11 cellular contexts compared by ENCODE assay signal in the genomic region with DNA sequence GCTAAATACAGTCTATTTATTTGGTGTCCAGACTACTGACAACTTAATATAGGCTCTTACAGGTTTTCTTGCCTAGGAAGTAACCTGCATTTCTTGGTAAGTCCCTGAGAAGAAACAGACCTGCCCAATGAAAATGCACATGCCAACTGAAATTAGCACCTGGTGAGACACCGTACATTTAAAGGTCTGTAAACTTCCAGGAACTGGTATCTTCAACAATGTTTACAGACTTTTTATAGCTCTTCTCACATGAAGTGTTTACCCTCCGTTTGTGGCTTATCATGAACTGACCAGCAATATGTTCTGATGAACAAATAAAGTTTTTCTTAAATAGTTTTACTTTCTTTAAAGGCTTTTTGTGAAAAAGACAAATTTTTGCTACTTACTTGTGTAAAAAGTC.
DNase-seq lines count a peak whose midpoint lies in the region; ATAC-seq and TF ChIP-seq lines count a peak whose summit lies in the region.
"Had no signal": no experiment of that assay in that cellular context is flagged by ENCODE, and none has a peak within 500 bp of the region (broad histone marks: within the 10 kb centered on the region; RNA-seq: fewer than 3 reads in every experiment).

No MANE protein-coding gene starts in this region.

- CTCF ChIA-PET in Caco-2 (lab: Charles Lee), result no interaction called here

- no peaks in the 10 kb centered on the region for H3K9me3 Mint-ChIP-seq in Caco-2 (ENCODE audit: unreplicated experiment)
- H3K9me3 Mint-ChIP-seq: naive B cell had no signal

- peak; percentile 34 for DNase-seq in DMS79 treated with DMSO at 0.1 percent for 48 hours (lab: John Stamatoyannopoulos, UW)
- DNase-seq in NCI-H2196 (lab: John Stamatoyannopoulos, UW; ENCODE audit: unreplicated experiment), result peak; percentile 80
- DNase-seq in brain microvascular endothelial cell, result no peak
- no peak for DNase-seq in trophoblast cell
- no peak for DNase-seq in NCI-H2107 (lab: John Stamatoyannopoulos, UW)
- DNase-seq in Caco-2, result no peak
- DNase-seq in NCI-H187 (lab: John Stamatoyannopoulos, UW), result no peak
- DNase-seq: activated CD4-positive, alpha-beta T cell treated with anti-CD3 and anti-CD28 coated beads for 1 hour; naive B cell had no signal

- no TSS peak for BruUV-seq in Caco-2 (replicated peaks; lab: Mats Ljungman, UMichigan)

- H4K12ac ChIP-seq in trophoblast cell (ENCODE audit: low read depth, low read length), result no peak overlapping the region

- in situ Hi-C loops in brain microvascular endothelial cell (cut with HindIII; ENCODE audit: low pct_ligation_motif_present, low sequenced_read_pairs), result no loop called here

- H3K27ac ChIP-seq in brain microvascular endothelial cell (peak overlapping the region; percentile 43), trophoblast cell (ENCODE audit: low read depth, low read length) (peak overlapping the region; percentile 9)
- H3K27ac ChIP-seq: right lobe of liver had no signal

- H4K8ac ChIP-seq in trophoblast cell (ENCODE audit: low read depth, low read length), result no peak overlapping the region

- no peaks in the 10 kb centered on the region for H3K27me3 ChIP-seq in brain microvascular endothelial cell (replicated peaks)
- no peaks in the 10 kb centered on the region for H3K27me3 ChIP-seq in trophoblast cell (ENCODE audit: insufficient read depth, low read length)
- no peaks in the 10 kb centered on the region for H3K27me3 ChIP-seq in Caco-2 (replicated peaks; ENCODE audit: control insufficient read depth, insufficient read depth, low read length)
- H3K27me3 ChIP-seq: right lobe of liver had no signal

- H3K4me1 ChIP-seq in trophoblast cell (ENCODE audit: control insufficient read depth in 1 of 2, insufficient read depth in 2 of 2, low read length in 2 of 2) (peaks cover 7% of the 10 kb centered on the region in 2 experiments), Caco-2 (peaks cover 9% of the 10 kb centered on the region)
- H3K4me1 ChIP-seq: right lobe of liver had no signal

- no peak overlapping the region for H3K14ac ChIP-seq in trophoblast cell (ENCODE audit: low read length)

- H2BK5ac ChIP-seq in trophoblast cell (ENCODE audit: low read depth, low read length, poor library complexity), result no peak overlapping the region

- TF ChIP-seq CTCF in brain microvascular endothelial cell (IDR thresholded peaks at IDR 0.05; ENCODE audit: low read depth, low read length, missing control alignments) (no peak), Caco-2 (IDR thresholded peaks at IDR 0.05; ENCODE audit: insufficient read depth in 1 of 2, low read depth in 1 of 2, low read length in 1 of 2, severe bottlenecking in 1 of 2, unreplicated experiment in 1 of 2) (no peak)

- no peaks in the 10 kb centered on the region for H3K79me1 ChIP-seq in trophoblast cell (ENCODE audit: low read length)

- H3K4ac ChIP-seq in trophoblast cell (ENCODE audit: low read depth, low read length), result no peak overlapping the region

- POLR2A ChIA-PET in Caco-2 (lab: Charles Lee), result interaction anchor here (0.6 kb wide), 1 partner anchor 409 kb away, joined by 3 read pairs; the partner anchor contains the start of gene STAG1

- intact Hi-C loops in Caco-2 (cut with micrococcal nuclease; ENCODE audit: unreplicated experiment), result loop anchor here (5.0 to 10.0 kb wide), 2 partner anchors 149 to 266 kb away; partner anchors contain the start of gene MSL2

- H3K4me2 ChIP-seq in trophoblast cell (ENCODE audit: low read length), result no peak overlapping the region

- no peak overlapping the region for H2AFZ ChIP-seq in trophoblast cell (ENCODE audit: insufficient read depth, low read length, poor library complexity)

- no peak overlapping the region for H3K27ac Mint-ChIP-seq in Caco-2 (ENCODE audit: unreplicated experiment)

- H2AK5ac ChIP-seq in trophoblast cell (ENCODE audit: low read length), result no peak overlapping the region

- H3K36me3 ChIP-seq in brain microvascular endothelial cell (replicated peaks) (peaks cover 3% of the 10 kb centered on the region), trophoblast cell (ENCODE audit: control insufficient read depth in 1 of 2, insufficient read depth in 2 of 2, low read length in 2 of 2) (peaks cover 2 to 3% of the 10 kb centered on the region in 2 experiments), Caco-2 (ENCODE audit: control insufficient read depth, insufficient read depth, low read length) (peaks cover 2% of the 10 kb centered on the region; the same call in 1 of the 2 replicates)

- no peak for ATAC-seq in GM21717 (IDR thresholded peaks at IDR 0.05; ENCODE audit: unreplicated experiment)

- H3K9me3 ChIP-seq in trophoblast cell (ENCODE audit: insufficient read depth, low read depth, low read length) (no peaks in the 10 kb centered on the region), Caco-2 (no peaks in the 10 kb centered on the region)
- H3K9me3 ChIP-seq: right lobe of liver had no signal

- no peak overlapping the region for H4K91ac ChIP-seq in trophoblast cell (ENCODE audit: low read depth, low read length)

- H2BK12ac ChIP-seq in trophoblast cell (ENCODE audit: low read length), result no peak overlapping the region

- H3K79me2 ChIP-seq in trophoblast cell (ENCODE audit: control insufficient read depth, insufficient read depth, low read length, poor library complexity), result no peaks in the 10 kb centered on the region

- no CpG with 5 or more reads among the region's 2 CpGs for WGBS in trophoblast cell (ENCODE audit: extremely low coverage, insufficient coverage, insufficient read length)

- no peak overlapping the region for H3K9ac ChIP-seq in trophoblast cell (ENCODE audit: low read length)

- H3K18ac ChIP-seq in trophoblast cell (ENCODE audit: low read length), result no peak overlapping the region

- no peak overlapping the region for H3K23ac ChIP-seq in trophoblast cell (ENCODE audit: low read length)

- no peaks in the 10 kb centered on the region for H3K4me1 Mint-ChIP-seq in Caco-2 (ENCODE audit: low read depth, unreplicated experiment)
- H3K4me1 Mint-ChIP-seq: naive B cell had no signal

- peaks cover 35% of the 10 kb centered on the region for H3K36me3 Mint-ChIP-seq in Caco-2 (ENCODE audit: insufficient read depth, unreplicated experiment)

- H3K4me3 Mint-ChIP-seq in Caco-2 (ENCODE audit: unreplicated experiment), result no peak overlapping the region
- H3K4me3 Mint-ChIP-seq: naive B cell had no signal

- H3K4me3 ChIP-seq in brain microvascular endothelial cell (ENCODE audit: low read depth, low read length) (no peak overlapping the region), trophoblast cell (ENCODE audit: low read depth, low read length) (no peak overlapping the region), Caco-2 (ENCODE audit: low read depth, low read length) (no peak overlapping the region)
- H3K4me3 ChIP-seq: right lobe of liver had no signal

- H2BK120ac ChIP-seq in trophoblast cell (ENCODE audit: insufficient read depth, low read length, poor library complexity), result no peak overlapping the region

- no peaks in the 10 kb centered on the region for H3K27me3 Mint-ChIP-seq in Caco-2 (ENCODE audit: insufficient read depth, unreplicated experiment)
- H3K27me3 Mint-ChIP-seq: naive B cell had no signal

Comparison
In these comparisons a context has a peak if more than half of its experiments do, and no peak if none do; other contexts are left out.
1. DNase-seq: peak in DMS79 treated with DMSO at 0.1 percent for 48 hours (single experiment) and NCI-H2196 (single experiment); none in brain microvascular endothelial cell (single experiment), trophoblast cell (0 of 2), NCI-H2107 (single experiment), Caco-2 (0 of 2) and NCI-H187 (0 of 2).